ENCODE assay signal across 8 cellular contexts in genomic region chr15:66838671-66839239, GRCh38.
DNase-seq lines count a peak whose midpoint lies in the region; ATAC-seq and TF ChIP-seq lines count a peak whose summit lies in the region.

No MANE protein-coding gene starts in this region.

- H3K27ac ChIP-seq in Peyer's patch (no peak overlapping the region), esophagus squamous epithelium (no peak overlapping the region), thoracic aorta (no peak overlapping the region)

- peak in 5 of 6 experiments; percentile 35 to 55 (median 45) for TF ChIP-seq CTCF in Peyer's patch (IDR thresholded peaks at IDR 0.05)
- peak in 4 of 6 experiments; percentile 15 to 53 (median 47) for TF ChIP-seq CTCF in esophagus squamous epithelium (IDR thresholded peaks at IDR 0.05)
- peak; percentile 47 for TF ChIP-seq CTCF in thoracic aorta (IDR thresholded peaks at IDR 0.05)

- no peak overlapping the region for H3K4me3 ChIP-seq in Peyer's patch
- H3K4me3 ChIP-seq in esophagus squamous epithelium: no peak overlapping the region
- no peak overlapping the region for H3K4me3 ChIP-seq in thoracic aorta

- no peaks in the 10 kb centered on the region for H3K36me3 ChIP-seq in Peyer's patch
- no peaks in the 10 kb centered on the region for H3K36me3 ChIP-seq in esophagus squamous epithelium
- H3K36me3 ChIP-seq in thoracic aorta: no peaks in the 10 kb centered on the region

- intact Hi-C loops in esophagus squamous epithelium (cut with DNase I): no loop called here

- no peak for TF ChIP-seq POLR2A in Peyer's patch (IDR thresholded peaks at IDR 0.05)
- TF ChIP-seq POLR2A in esophagus squamous epithelium (IDR thresholded peaks at IDR 0.05): no peak

- H3K4me1 ChIP-seq in Peyer's patch (peaks cover 0 to 15% (median 2%) of the 10 kb centered on the region in 4 donors), esophagus squamous epithelium (peaks cover 15 to 29% (median 17%) of the 10 kb centered on the region in 3 donors), thoracic aorta (ENCODE audit: control insufficient read depth in 1 of 2, low read depth in 2 of 2) (peaks cover 28 to 41% of the 10 kb centered on the region in 2 donors)

- no peak for ATAC-seq in thoracic aorta (ENCODE audit: insufficient number of reproducible peaks, low FRiP score, low read depth)

- WGBS in esophagus squamous epithelium, 2 donors: 47 to 51% methylated on average over 5 of the region's 5 CpGs

- peak; percentile 28 for DNase-seq in NCI-H82 (lab: John Stamatoyannopoulos, UW)
- DNase-seq in NCI-H82 treated with DMSO at 0.1 percent for 48 hours (lab: John Stamatoyannopoulos, UW; ENCODE audit: unreplicated experiment): no peak
- DNase-seq in Peyer's patch: no peak
- no peak for DNase-seq in esophagus squamous epithelium (lab: John Stamatoyannopoulos, UW)
- DNase-seq in thoracic aorta (ENCODE audit: low spot score): no peak
- DNase-seq in NCI-H2081 treated with DMSO at 0.1 percent for 48 hours (lab: John Stamatoyannopoulos, UW): no peak
- no peak for DNase-seq in AG20443 (ENCODE audit: low spot score)
- DNase-seq in activated CD4-positive, alpha-beta T cell treated with anti-CD3 and anti-CD28 coated beads for 4 hours: no peak

- H3K9me3 ChIP-seq in Peyer's patch: no peaks in the 10 kb centered on the region
- H3K9me3 ChIP-seq in esophagus squamous epithelium: no peaks in the 10 kb centered on the region
- no peaks in the 10 kb centered on the region for H3K9me3 ChIP-seq in thoracic aorta

- H3K27me3 ChIP-seq in Peyer's patch (no peaks in the 10 kb centered on the region), esophagus squamous epithelium (peaks cover 0 to 23% (median 0%) of the 10 kb centered on the region in 4 donors), thoracic aorta (replicated peaks; ENCODE audit: insufficient read depth) (no peaks in the 10 kb centered on the region)
